ENCODE assay signal across 29 cellular contexts in the genomic region with DNA sequence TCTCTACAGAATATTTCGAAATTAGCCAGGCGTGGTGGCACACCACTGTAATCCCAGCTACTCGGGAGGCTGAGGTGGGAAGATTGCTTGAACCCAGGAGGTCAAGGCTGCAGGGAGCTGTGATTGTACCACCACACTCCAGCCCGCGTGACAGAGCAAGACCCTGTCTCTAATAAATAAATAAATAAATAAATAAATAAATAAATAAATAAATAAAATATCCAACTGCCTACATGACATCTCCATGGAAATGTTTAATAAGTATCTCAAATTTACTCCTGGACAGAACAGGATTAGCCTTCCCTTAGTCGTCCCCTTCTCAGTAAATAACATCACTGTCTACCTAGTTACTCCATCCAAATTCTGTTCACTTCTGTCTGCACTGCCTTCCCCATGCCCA.
"Had no signal": no experiment of that assay in that cellular context is flagged by ENCODE, and none has a peak within 500 bp of the region (broad histone marks: within the 10 kb centered on the region; RNA-seq: fewer than 3 reads in every experiment).

No MANE protein-coding gene starts in this region.

- H3K4me3 ChIP-seq: stomach, suprapubic skin, testis, thoracic aorta, thyroid gland, tibial artery, tibial nerve, transverse colon, upper lobe of left lung, upper lobe of right lung, uterus, vagina had no signal

- H3K4me1 Mint-ChIP-seq: stimulated activated effector memory CD8-positive, alpha-beta T cell treated with anti-CD3 and anti-CD28 coated beads, Interleukin-12 subunit alpha, Interleukin-12 subunit beta, amount 100 ng/mL, for 72 hours; stimulated activated memory B cell treated with anti-CD40 and anti-IgM and Interleukin-4, amounts not matched to agents 10 μg/mL and 1 μg/mL and 100 μg/mL, for 72 hours; stimulated activated naive B cell treated with anti-CD40 and anti-IgM and Interleukin-4, amounts not matched to agents 10 μg/mL and 1 μg/mL and 100 μg/mL, for 72 hours; stimulated activated naive CD8-positive, alpha-beta T cell treated with anti-CD3 and anti-CD28 coated beads, Interleukin-15, amount 100 ng/mL, for 72 hours had no signal

- H3K27me3 Mint-ChIP-seq: stimulated activated memory B cell treated with anti-CD40 and anti-IgM and Interleukin-4, amounts not matched to agents 10 μg/mL and 1 μg/mL and 100 μg/mL, for 72 hours; stimulated activated naive B cell treated with anti-CD40 and anti-IgM and Interleukin-4, amounts not matched to agents 10 μg/mL and 1 μg/mL and 100 μg/mL, for 72 hours; stimulated activated naive CD8-positive, alpha-beta T cell treated with anti-CD3 and anti-CD28 coated beads, Interleukin-15, Interleukin-2, amounts not matched to agents 100 ng/mL and 50 ng/mL, for 24 hours had no signal

- H3K4me1 ChIP-seq: stomach, suprapubic skin, testis, thyroid gland, tibial artery, transverse colon, upper lobe of left lung, upper lobe of right lung, uterus, vagina had no signal

- H3K36me3 Mint-ChIP-seq: stimulated activated effector memory CD8-positive, alpha-beta T cell treated with anti-CD3 and anti-CD28 coated beads, Interleukin-12 subunit alpha, Interleukin-12 subunit beta, amount 100 ng/mL, for 72 hours; stimulated activated memory B cell treated with anti-CD40 and anti-IgM and Interleukin-4, amounts not matched to agents 10 μg/mL and 1 μg/mL and 100 μg/mL, for 72 hours; stimulated activated naive B cell treated with anti-CD40 and anti-IgM and Interleukin-4, amounts not matched to agents 10 μg/mL and 1 μg/mL and 100 μg/mL, for 72 hours; type B pancreatic cell had no signal

- H3K36me3 ChIP-seq: stomach, suprapubic skin, thoracic aorta, thyroid gland, tibial artery, tibial nerve, transverse colon, upper lobe of left lung, upper lobe of right lung, uterus, vagina had no signal

- ATAC-seq: stimulated activated effector memory CD8-positive, alpha-beta T cell treated with anti-CD3 and anti-CD28 coated beads, Interleukin-12 subunit alpha, Interleukin-12 subunit beta, amount 100 ng/mL, for 72 hours; stimulated activated memory B cell treated with anti-CD40 and anti-IgM and Interleukin-4, amounts not matched to agents 10 μg/mL and 1 μg/mL and 100 μg/mL, for 72 hours; stimulated activated naive B cell treated with anti-CD40 and anti-IgM and Interleukin-4, amounts not matched to agents 10 μg/mL and 1 μg/mL and 100 μg/mL, for 72 hours; stimulated activated naive CD8-positive, alpha-beta T cell treated with anti-CD3 and anti-CD28 coated beads, Interleukin-15, amount 100 ng/mL, for 72 hours; stimulated activated naive CD8-positive, alpha-beta T cell treated with anti-CD3 and anti-CD28 coated beads, Interleukin-15, Interleukin-2, amounts not matched to agents 100 U/mL and 50 U/mL, for 24 hours; upper lobe of right lung had no signal

- H3K27me3 ChIP-seq: stomach, suprapubic skin, testis, thyroid gland, tibial nerve, transverse colon, upper lobe of left lung, upper lobe of right lung, uterus, vagina had no signal

- H3K4me3 Mint-ChIP-seq: stimulated activated effector memory CD8-positive, alpha-beta T cell treated with anti-CD3 and anti-CD28 coated beads, Interleukin-12 subunit alpha, Interleukin-12 subunit beta, amount 100 ng/mL, for 72 hours; stimulated activated memory B cell treated with anti-CD40 and anti-IgM and Interleukin-4, amounts not matched to agents 10 μg/mL and 1 μg/mL and 100 μg/mL, for 72 hours; stimulated activated naive B cell treated with anti-CD40 and anti-IgM and Interleukin-4, amounts not matched to agents 10 μg/mL and 1 μg/mL and 100 μg/mL, for 72 hours; stimulated activated naive CD8-positive, alpha-beta T cell treated with anti-CD3 and anti-CD28 coated beads, Interleukin-15, amount 100 ng/mL, for 72 hours; stimulated activated naive CD8-positive, alpha-beta T cell treated with anti-CD3 and anti-CD28 coated beads, Interleukin-15, Interleukin-2, amounts not matched to agents 100 ng/mL and 50 ng/mL, for 24 hours; type B pancreatic cell had no signal

- DNase-seq: stimulated activated CD4-positive, alpha-beta T cell treated with anti-CD3 and anti-CD28 coated beads, Interleukin-2, amount 100 ng/mL, for 48 hours; stimulated activated CD4-positive, alpha-beta T cell treated with anti-CD3 and anti-CD28 coated beads, Interleukin-4, amount 100 ng/mL, for 1 hour; stimulated activated CD4-positive, alpha-beta T cell treated with anti-CD3 and anti-CD28 coated beads, Interleukin-4, amount 100 ng/mL, for 24 hours; stimulated activated CD4-positive, alpha-beta T cell treated with anti-CD3 and anti-CD28 coated beads, Interleukin-4, amount 100 ng/mL, for 4 hours; stimulated activated CD8-positive, alpha-beta memory T cell treated with anti-CD3 and anti-CD28 coated beads, Interleukin-4, amount 100 ng/mL, for 48 hours; stimulated activated naive B cell treated with anti-CD40 and anti-IgM and Interleukin-4, amounts not matched to agents 10 μg/mL and 1 μg/mL and 100 μg/mL, for 72 hours; stimulated activated naive CD4-positive, alpha-beta T cell; stimulated activated naive CD4-positive, alpha-beta T cell treated with Interleukin-2 at 50 U/mL for 16 hours; stimulated activated naive CD8-positive, alpha-beta T cell treated with anti-CD3 and anti-CD28 coated beads, Interleukin-15, amount 100 ng/mL, for 72 hours; stimulated activated naive CD8-positive, alpha-beta T cell treated with anti-CD3 and anti-CD28 coated beads, Interleukin-15, Interleukin-2, amounts not matched to agents 100 U/mL and 50 U/mL, for 24 hours; stomach; substantia nigra; testis; thyroid gland; tibial artery; transverse colon; trophoblast cell; upper lobe of left lung; upper lobe of right lung; uterus had no signal

- H3K9me3 ChIP-seq: stomach, suprapubic skin, testis, thoracic aorta, thyroid gland, tibial artery, tibial nerve, transverse colon, upper lobe of left lung, upper lobe of right lung, uterus, vagina had no signal

- H3K27ac ChIP-seq: stomach, suprapubic skin, testis, thoracic aorta, thyroid gland, tibial artery, tibial nerve, transverse colon, upper lobe of left lung, upper lobe of right lung, uterus, vagina had no signal

- FAIRE-seq: urothelium cell line had no signal

- H3K9me3 Mint-ChIP-seq: stimulated activated effector memory CD8-positive, alpha-beta T cell treated with anti-CD3 and anti-CD28 coated beads, Interleukin-12 subunit alpha, Interleukin-12 subunit beta, amount 100 ng/mL, for 72 hours; stimulated activated memory B cell treated with anti-CD40 and anti-IgM and Interleukin-4, amounts not matched to agents 10 μg/mL and 1 μg/mL and 100 μg/mL, for 72 hours; stimulated activated naive B cell treated with anti-CD40 and anti-IgM and Interleukin-4, amounts not matched to agents 10 μg/mL and 1 μg/mL and 100 μg/mL, for 72 hours; stimulated activated naive CD8-positive, alpha-beta T cell treated with anti-CD3 and anti-CD28 coated beads, Interleukin-15, amount 100 ng/mL, for 72 hours; stimulated activated naive CD8-positive, alpha-beta T cell treated with anti-CD3 and anti-CD28 coated beads, Interleukin-15, Interleukin-2, amounts not matched to agents 100 ng/mL and 50 ng/mL, for 24 hours; type B pancreatic cell had no signal

- H3K27ac Mint-ChIP-seq: stimulated activated effector memory CD8-positive, alpha-beta T cell treated with anti-CD3 and anti-CD28 coated beads, Interleukin-12 subunit alpha, Interleukin-12 subunit beta, amount 100 ng/mL, for 72 hours; stimulated activated memory B cell treated with anti-CD40 and anti-IgM and Interleukin-4, amounts not matched to agents 10 μg/mL and 1 μg/mL and 100 μg/mL, for 72 hours; stimulated activated naive B cell treated with anti-CD40 and anti-IgM and Interleukin-4, amounts not matched to agents 10 μg/mL and 1 μg/mL and 100 μg/mL, for 72 hours; stimulated activated naive CD8-positive, alpha-beta T cell treated with anti-CD3 and anti-CD28 coated beads, Interleukin-15, amount 100 ng/mL, for 72 hours; stimulated activated naive CD8-positive, alpha-beta T cell treated with anti-CD3 and anti-CD28 coated beads, Interleukin-15, Interleukin-2, amounts not matched to agents 100 ng/mL and 50 ng/mL, for 24 hours; type B pancreatic cell had no signal
